16 cellular contexts compared by ENCODE assay signal in the genomic region with DNA sequence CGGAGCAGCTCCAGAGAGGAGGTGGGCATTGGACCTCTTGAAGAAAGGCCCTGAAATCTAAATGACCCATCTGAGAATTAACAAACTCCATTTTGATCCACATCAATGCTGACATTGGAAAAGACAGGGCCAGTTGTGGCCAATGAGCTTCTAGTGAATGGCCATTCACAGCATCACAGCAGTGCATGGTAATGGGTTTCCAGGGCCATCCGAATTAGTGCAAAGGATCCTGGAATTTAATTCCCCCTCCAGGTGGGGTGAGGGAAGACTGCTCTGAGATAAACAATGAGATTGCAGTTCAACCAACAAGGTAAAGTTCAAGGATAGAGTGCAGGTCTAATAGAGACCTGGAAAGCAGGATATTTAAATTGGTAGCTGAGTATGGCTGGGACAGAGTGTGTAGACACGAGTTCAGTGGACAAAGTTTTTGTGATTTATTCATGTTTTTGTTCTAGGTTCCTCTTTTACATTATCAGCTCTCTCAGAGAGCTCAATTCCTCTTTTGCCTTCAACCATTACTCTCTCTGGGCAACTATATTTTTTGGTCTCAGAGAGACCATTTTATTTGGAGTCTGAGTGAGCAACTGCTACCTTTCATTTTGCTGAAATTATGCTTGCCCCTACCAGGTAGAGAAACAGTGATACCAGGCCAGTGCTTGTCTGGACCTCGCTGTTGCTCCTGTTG. TPM values are rescaled to one million over a fixed set of nuclear protein-coding genes. Genes with fewer than 3 reads are reported as not detected.
"Had no signal": no experiment of that assay in that cellular context is flagged by ENCODE, and none has a peak within 500 bp of the region (broad histone marks: within the 10 kb centered on the region; RNA-seq: fewer than 3 reads in every experiment).

No MANE protein-coding gene starts in this region.

- H3K9me3 ChIP-seq: esophagus muscularis mucosa, left lung, tibial artery had no signal

- H3K4me1 Mint-ChIP-seq: activated naive CD8-positive, alpha-beta T cell treated with anti-CD3 and anti-CD28 coated beads, Interleukin-2, amount 10 ng/mL, durations not matched to agents 7 days and 5 days; stimulated activated effector memory CD8-positive, alpha-beta T cell treated with anti-CD3 and anti-CD28 coated beads, Interleukin-12 subunit alpha, Interleukin-12 subunit beta, amount 100 ng/mL, for 72 hours had no signal

- H3K36me3 Mint-ChIP-seq: activated naive CD8-positive, alpha-beta T cell treated with anti-CD3 and anti-CD28 coated beads, Interleukin-2, amount 10 ng/mL, durations not matched to agents 7 days and 5 days; brain; stimulated activated effector memory CD8-positive, alpha-beta T cell treated with anti-CD3 and anti-CD28 coated beads, Interleukin-12 subunit alpha, Interleukin-12 subunit beta, amount 100 ng/mL, for 72 hours had no signal

- H3K9me3 Mint-ChIP-seq: activated naive CD8-positive, alpha-beta T cell treated with anti-CD3 and anti-CD28 coated beads, Interleukin-2, amount 10 ng/mL, durations not matched to agents 7 days and 5 days; activated T-helper 1 cell treated with anti-CD3 and anti-CD28 coated beads, Interleukin-12 subunit alpha, Interleukin-12 subunit beta, Interleukin-2, Interleukin-4 antibody, amounts not matched to agents 30 ng/mL and 10 ng/mL and 1 ng/mL, durations not matched to agents 14 hours and 24 hours and 36 hours; stimulated activated effector memory CD8-positive, alpha-beta T cell treated with anti-CD3 and anti-CD28 coated beads, Interleukin-12 subunit alpha, Interleukin-12 subunit beta, amount 100 ng/mL, for 72 hours had no signal

- H3K4me3 Mint-ChIP-seq: activated naive CD8-positive, alpha-beta T cell treated with anti-CD3 and anti-CD28 coated beads, Interleukin-2, amount 10 ng/mL, durations not matched to agents 7 days and 5 days; activated T-helper 1 cell treated with anti-CD3 and anti-CD28 coated beads, Interleukin-12 subunit alpha, Interleukin-12 subunit beta, Interleukin-2, Interleukin-4 antibody, amounts not matched to agents 30 ng/mL and 10 ng/mL and 1 ng/mL, durations not matched to agents 14 hours and 24 hours and 36 hours; naive thymus-derived CD8-positive, alpha-beta T cell; stimulated activated effector memory CD8-positive, alpha-beta T cell treated with anti-CD3 and anti-CD28 coated beads, Interleukin-12 subunit alpha, Interleukin-12 subunit beta, amount 100 ng/mL, for 72 hours had no signal

- H3K27ac ChIP-seq: esophagus muscularis mucosa, left lung, tibial artery had no signal

- DNase-seq: activated naive CD8-positive, alpha-beta T cell treated with anti-CD3 and anti-CD28 coated beads, Interleukin-2, amount 10 ng/mL, durations not matched to agents 7 days and 5 days; central memory CD4-positive, alpha-beta T cell; cortex of kidney; effector CD4-positive, alpha-beta T cell; hippocampal formation; kidney; left lung; mammary epithelial cell; naive thymus-derived CD8-positive, alpha-beta T cell; tibial artery had no signal

- H3K4me3 ChIP-seq: esophagus muscularis mucosa, left lung, tibial artery had no signal

- H3K27ac Mint-ChIP-seq: activated naive CD8-positive, alpha-beta T cell treated with anti-CD3 and anti-CD28 coated beads, Interleukin-2, amount 10 ng/mL, durations not matched to agents 7 days and 5 days; activated T-helper 1 cell treated with anti-CD3 and anti-CD28 coated beads, Interleukin-12 subunit alpha, Interleukin-12 subunit beta, Interleukin-2, Interleukin-4 antibody, amounts not matched to agents 30 ng/mL and 10 ng/mL and 1 ng/mL, durations not matched to agents 14 hours and 24 hours and 36 hours; brain; naive thymus-derived CD8-positive, alpha-beta T cell; stimulated activated effector memory CD8-positive, alpha-beta T cell treated with anti-CD3 and anti-CD28 coated beads, Interleukin-12 subunit alpha, Interleukin-12 subunit beta, amount 100 ng/mL, for 72 hours had no signal

- H3K36me3 ChIP-seq: esophagus muscularis mucosa, left lung, tibial artery had no signal

RNA-seq across cellular contexts. Expression of a gene that starts 5.0 kb away (rescaled TPM):
- total RNA-seq: activated CD8-positive, alpha-beta memory T cell treated with anti-CD3 and anti-CD28 coated beads for 36 hours; activated naive CD8-positive, alpha-beta T cell treated with anti-CD3 and anti-CD28 coated beads, Interleukin-2, amount 10 ng/mL, durations not matched to agents 7 days and 5 days; activated T-helper 1 cell treated with anti-CD3 and anti-CD28 coated beads, Interleukin-12 subunit alpha, Interleukin-12 subunit beta, Interleukin-2, Interleukin-4 antibody, amounts not matched to agents 30 ng/mL and 10 ng/mL and 1 ng/mL, durations not matched to agents 14 hours and 24 hours and 36 hours; glomerular endothelial cell; mammary epithelial cell; naive thymus-derived CD8-positive, alpha-beta T cell had no signal
